ENCODE assay signal across 8 cellular contexts in genomic region chr1:55315552-55315951, GRCh38.
"Had no signal": no experiment of that assay in that cellular context is flagged by ENCODE, and none has a peak within 500 bp of the region (broad histone marks: within the 10 kb centered on the region; RNA-seq: fewer than 3 reads in every experiment).

No MANE protein-coding gene starts in this region.

- H3K27ac Mint-ChIP-seq: IgD-negative memory B cell had no signal

- DNase-seq: IMR-90, Karpas-422, KBM-7, KG1 had no signal

- H3K27ac ChIP-seq: HL-60, KMS-11 had no signal

- FAIRE-seq: HTR-8/SVneo had no signal

- H3K4me2 ChIP-seq: KMS-11 had no signal

- H3K9me3 Mint-ChIP-seq: IgD-negative memory B cell had no signal

- H3K4me3 Mint-ChIP-seq: IgD-negative memory B cell had no signal

- H3K9ac ChIP-seq: KMS-11 had no signal
